Comparison of ENCODE assay signal across 17 cellular contexts in the genomic region with DNA sequence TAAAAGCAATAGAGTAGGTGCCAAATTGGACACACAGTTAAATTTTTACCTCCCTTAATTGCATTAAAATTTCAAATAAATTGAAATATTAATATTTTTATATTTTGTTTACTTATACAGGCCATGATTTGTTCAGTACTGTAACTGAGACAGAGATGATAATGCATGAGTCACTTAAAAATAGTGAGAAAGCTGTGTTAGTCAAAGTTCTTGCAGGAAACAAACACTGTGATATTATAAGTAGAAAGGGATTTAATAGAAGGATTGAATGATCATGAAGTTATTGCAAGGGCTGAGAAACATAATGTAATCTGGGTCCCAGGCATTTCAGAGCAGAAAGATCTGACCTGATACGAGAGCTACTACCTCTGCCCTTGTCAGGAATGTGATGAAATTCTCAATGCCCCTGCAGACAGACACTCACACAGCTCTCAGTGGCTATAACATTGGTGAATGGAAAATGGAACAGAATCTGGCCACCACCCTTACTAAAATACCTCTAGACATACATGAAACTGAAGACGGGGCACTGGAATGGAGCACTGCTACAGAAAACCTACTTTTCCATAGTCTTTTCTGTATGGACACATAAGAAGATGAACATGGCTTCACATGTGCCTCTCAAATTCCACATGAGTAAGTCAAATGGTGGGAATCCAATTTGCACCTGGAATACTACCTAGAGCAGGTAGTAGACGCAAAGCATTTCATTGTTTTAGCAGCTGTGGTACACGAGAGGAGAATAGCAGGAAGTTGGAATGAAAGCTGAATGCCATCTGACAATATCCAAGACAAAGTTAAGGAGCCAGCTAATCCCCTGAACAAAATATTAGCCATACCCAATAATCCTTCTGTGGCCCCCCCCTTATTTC. TPM values are rescaled to one million over a fixed set of nuclear protein-coding genes. Genes with fewer than 3 reads are reported as not detected.
DNase-seq lines count a peak whose midpoint lies in the region; ATAC-seq, FAIRE-seq and TF ChIP-seq lines count a peak whose summit lies in the region.
"Had no signal": no experiment of that assay in that cellular context is flagged by ENCODE, and none has a peak within 500 bp of the region (broad histone marks: within the 10 kb centered on the region; RNA-seq: fewer than 3 reads in every experiment).

No MANE protein-coding gene starts in this region.

- peak overlapping the region; percentile 98 for H3K27ac Mint-ChIP-seq in WTC11
- H3K27ac Mint-ChIP-seq: activated naive CD8-positive, alpha-beta T cell; activated T-cell treated with anti-CD3 and anti-CD28 coated beads, Interleukin-2, amount 50 U/mL, for 72 hours; dendritic cell treated with granulocyte-macrophage colony-stimulating factor and Interleukin-4, amounts not matched to agents 40 ng/mL and 50 ng/mL, for 4 days had no signal

- TF ChIP-seq CTCF in A549 (IDR thresholded peaks at IDR 0.05): no peak
- no peak for TF ChIP-seq CTCF in WTC11 (IDR thresholded peaks at IDR 0.05)
- no peak for TF ChIP-seq CTCF in fibroblast of mammary gland (conservative IDR thresholded peaks at IDR 0.05; ENCODE audit: control insufficient read depth, insufficient read depth, low read depth, low read length)
- TF ChIP-seq CTCF in adrenal gland (IDR thresholded peaks at IDR 0.05): no peak

- TF ChIP-seq POLR2A in A549 (IDR thresholded peaks at IDR 0.05; ENCODE audit: low read length) (no peak), adrenal gland (IDR thresholded peaks at IDR 0.05) (no peak)

- POLR2A ChIA-PET in A549 (lab: Yijun Ruan, JAX) (interaction anchor here (0.6 kb wide), 1 partner anchor 1018 kb away, joined by 3 read pairs; no protein-coding TSS in a partner anchor), WTC11 (lab: Charles Lee) (interaction anchor here (0.6 to 2.0 kb wide), 3 partner anchors 19 to 1656 kb away, joined by 3 to 10 read pairs (median 3); a partner anchor contains a TSS)

- H3K4me2 ChIP-seq in A549: peak overlapping the region; percentile 60

- no peak overlapping the region for H3K4me3 ChIP-seq in A549
- H3K4me3 ChIP-seq in HUES48 (ENCODE audit: low read depth, low read length): no peak overlapping the region
- no peak overlapping the region for H3K4me3 ChIP-seq in fibroblast of mammary gland (ENCODE audit: control insufficient read depth, low read depth, low read length)
- H3K4me3 ChIP-seq in adrenal gland: no peak overlapping the region
- H3K4me3 ChIP-seq: mucosa of descending colon had no signal

- H3K27me3 Mint-ChIP-seq in WTC11 (ENCODE audit: low read depth): no peaks in the 10 kb centered on the region
- H3K27me3 Mint-ChIP-seq: dendritic cell treated with granulocyte-macrophage colony-stimulating factor and Interleukin-4, amounts not matched to agents 40 ng/mL and 50 ng/mL, for 4 days had no signal

- TF ChIP-seq RAD21 in A549 (conservative IDR thresholded peaks at IDR 0.05 in 1 of 2, IDR thresholded peaks at IDR 0.05 in 1 of 2): no peak

- no peak for TF ChIP-seq EP300 in A549 (IDR thresholded peaks at IDR 0.05)

- H3K27me3 ChIP-seq in HUES48 (ENCODE audit: control insufficient read depth, insufficient read depth, low read length) (no peaks in the 10 kb centered on the region), adrenal gland (no peaks in the 10 kb centered on the region)

- peaks cover 18% of the 10 kb centered on the region for H3K9me3 Mint-ChIP-seq in WTC11
- H3K9me3 Mint-ChIP-seq: dendritic cell treated with granulocyte-macrophage colony-stimulating factor and Interleukin-4, amounts not matched to agents 40 ng/mL and 50 ng/mL, for 4 days had no signal

- peak overlapping the region; percentile 77; the same call in 1 of the 2 replicates for H3K9ac ChIP-seq in HUES48 (ENCODE audit: low read depth, low read length)

- in situ Hi-C loops in KBM-7 (cut with MboI; ENCODE audit: low pct_unique_long_range_greater_than_20kb, low sequenced_read_pairs): no loop called here

- H3K9me3 ChIP-seq in A549 (peaks cover 11% of the 10 kb centered on the region; the same call in 2 of the 3 replicates), HUES48 (ENCODE audit: control insufficient read depth, insufficient read depth, low read length) (peaks cover 6% of the 10 kb centered on the region; the same call in 1 of the 2 replicates), adrenal gland (replicated peaks in 1 of 3) (no peaks in the 10 kb centered on the region)
- H3K9me3 ChIP-seq: mucosa of descending colon had no signal

- 64% methylated on average over 4 of the region's 4 CpGs for WGBS in A549 (ENCODE audit: missing lambda C conversion rate)
- 61 to 77% (median 67%) methylated on average over 4 of the region's 4 CpGs for WGBS in adrenal gland, 4 donors

- CTCF ChIA-PET in A549 (lab: Yijun Ruan, JAX) (interaction anchor here (0.9 to 2.3 kb wide), 4 partner anchors 11 to 57 kb away, joined by 3 to 8 read pairs (median 5); no protein-coding TSS in a partner anchor), WTC11 (lab: Charles Lee) (interaction anchor here (0.5 to 1.9 kb wide), 10 partner anchors 11 to 102 kb away, joined by 3 to 8 read pairs (median 4); a partner anchor contains a TSS)

- peaks cover 39% of the 10 kb centered on the region for H3K4me1 Mint-ChIP-seq in WTC11

- H3K4me3 Mint-ChIP-seq in WTC11: no peak overlapping the region
- H3K4me3 Mint-ChIP-seq: activated naive CD8-positive, alpha-beta T cell; activated T-cell treated with anti-CD3 and anti-CD28 coated beads, Interleukin-2, amount 50 U/mL, for 72 hours; dendritic cell treated with granulocyte-macrophage colony-stimulating factor and Interleukin-4, amounts not matched to agents 40 ng/mL and 50 ng/mL, for 4 days had no signal

- peak in 1 of 2 experiments; percentile 6 for DNase-seq in A549 (ENCODE audit: low read depth in 1 of 2, low spot score in 1 of 2)
- no peak for DNase-seq in WTC11 (ENCODE audit: low spot score)
- DNase-seq in fibroblast of mammary gland (ENCODE audit: low read depth): peak; percentile 52
- no peak for DNase-seq in KBM-7
- no peak for DNase-seq in adrenal gland
- DNase-seq: activated CD4-positive, CD25-positive, alpha-beta regulatory T cell; activated T-cell treated with anti-CD3 and anti-CD28 coated beads, Interleukin-2, amount 50 U/mL, for 72 hours; left ventricle myocardium superior; mucosa of descending colon; NCI-H1105 treated with DMSO at 0.1 percent for 48 hours had no signal

- H3K27ac ChIP-seq in A549 (peak overlapping the region; percentile 61 to 67), HUES48 (ENCODE audit: low read depth, low read length) (peak overlapping the region; percentile 97), adrenal gland (no peak overlapping the region)

- H3K36me3 ChIP-seq in HUES48 (ENCODE audit: control insufficient read depth, insufficient read depth, low read length) (no peaks in the 10 kb centered on the region), adrenal gland (replicated peaks in 1 of 2) (no peaks in the 10 kb centered on the region)

- FAIRE-seq in A549 (lab: Jason Lieb, UNC): no peak

- ATAC-seq in A549 (peak; percentile 58 to 68; a peak in 5 of 6 replicates), WTC11 (no peak), HG02763 (IDR thresholded peaks at IDR 0.05; ENCODE audit: unreplicated experiment) (no peak), SK-N-SH treated with all-trans-retinoic acid at 6 μM for 48 hours (no peak)
- ATAC-seq: activated T-cell treated with anti-CD3 and anti-CD28 coated beads, Interleukin-2, amount 50 U/mL, for 72 hours; left ventricle myocardium superior; mucosa of descending colon had no signal

- intact Hi-C loops in adrenal gland (cut with DNase I): no loop called here

- H3K4me1 ChIP-seq in A549 (peaks cover 26% of the 10 kb centered on the region), HUES48 (ENCODE audit: control insufficient read depth, insufficient read depth, low read length) (peaks cover 41% of the 10 kb centered on the region), adrenal gland (replicated peaks in 1 of 2) (no peaks in the 10 kb centered on the region)

- peaks cover 18% of the 10 kb centered on the region for H3K36me3 Mint-ChIP-seq in WTC11
- H3K36me3 Mint-ChIP-seq: activated naive CD8-positive, alpha-beta T cell had no signal

TF ChIP-seq in A549, 52 proteins besides CTCF, POLR2A, EP300 and RAD21 (continues in another document):
- TF ChIP-seq BHLHE40 (IDR thresholded peaks at IDR 0.05; ENCODE audit: low read depth, low read length) (no peak), FOSL2 (IDR thresholded peaks at IDR 0.05) (0 out of 2 replicates have a peak, but pooled peaks have one; percentile 27), FOSL2 (CRISPR knock-in tag; IDR thresholded peaks at IDR 0.05) (peak; percentile 31; the same call in 1 of the 2 replicates), ZC3H11A (IDR thresholded peaks at IDR 0.05) (no peak), RCOR1 (IDR thresholded peaks at IDR 0.05; ENCODE audit: low read depth, low read length) (no peak), ZNF302 (CRISPR knock-in tag; IDR thresholded peaks at IDR 0.05) (no peak), FOXS1 (CRISPR knock-in tag; IDR thresholded peaks at IDR 0.05) (no peak)

TF ChIP-seq in WTC11, 78 proteins besides CTCF, POLR2A, EP300 and RAD21 (continues in another document):
- no peak for TF ChIP-seq ETV6 (CRISPR knock-in tag; IDR thresholded peaks at IDR 0.05)

TF ChIP-seq in SK-N-SH treated with all-trans-retinoic acid at 6 μM for 48 hours, 23 proteins besides CTCF, POLR2A, EP300 and RAD21 (continues in another document):
- TF ChIP-seq ZC3H10 (CRISPR knock-in tag; IDR thresholded peaks at IDR 0.05) (no peak), ZNF70 (CRISPR knock-in tag; IDR thresholded peaks at IDR 0.05) (no peak), SNAI2 (CRISPR knock-in tag; IDR thresholded peaks at IDR 0.05) (no peak), ZNF565 (CRISPR knock-in tag; conservative IDR thresholded peaks at IDR 0.05; ENCODE audit: low read depth) (no peak), ESRRG (CRISPR knock-in tag; IDR thresholded peaks at IDR 0.05) (no peak), RARB (CRISPR knock-in tag; IDR thresholded peaks at IDR 0.05) (no peak)
- TF ChIP-seq, protein P1, sequence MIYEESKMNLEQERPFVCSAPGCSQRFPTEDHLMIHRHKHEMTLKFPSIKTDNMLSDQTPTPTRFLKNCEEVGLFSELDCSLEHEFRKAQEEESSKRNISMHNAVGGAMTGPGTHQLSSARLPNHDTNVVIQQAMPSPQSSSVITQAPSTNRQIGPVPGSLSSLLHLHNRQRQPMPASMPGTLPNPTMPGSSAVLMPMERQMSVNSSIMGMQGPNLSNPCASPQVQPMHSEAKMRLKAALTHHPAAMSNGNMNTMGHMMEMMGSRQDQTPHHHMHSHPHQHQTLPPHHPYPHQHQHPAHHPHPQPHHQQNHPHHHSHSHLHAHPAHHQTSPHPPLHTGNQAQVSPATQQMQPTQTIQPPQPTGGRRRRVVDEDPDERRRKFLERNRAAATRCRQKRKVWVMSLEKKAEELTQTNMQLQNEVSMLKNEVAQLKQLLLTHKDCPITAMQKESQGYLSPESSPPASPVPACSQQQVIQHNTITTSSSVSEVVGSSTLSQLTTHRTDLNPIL (CRISPR knock-in tag; IDR thresholded peaks at IDR 0.05; ENCODE audit: low read depth): no peak

RNA-seq across cellular contexts. Expression of a gene that starts 19.0 kb away (rescaled TPM):
- polyA plus RNA-seq in A549 (2011; rRNA removed) (2.1 and 2.4 TPM in 2 replicates), A549 (2017; fragmentation: RNase III; extraction: RNeasy Plus Mini Kit Qiagen cat#74134 plus additional on column Dnase treatment) (0.59 to 1.2 TPM (median 0.73 TPM) in 3 replicates), adrenal gland (10 to 100 TPM in 1 of 3 donors, 1 to 10 TPM in 2; 1.4 to 11.1 (median 1.4) TPM)
- 0.24 and 0.26 TPM in 2 replicates for polyA plus RNA-seq in A549 (2012; cell fraction: cytosol; rRNA removed)
- polyA plus RNA-seq in A549 (2012; cell fraction: nucleus; rRNA removed): 0.31 and 0.40 TPM in 2 replicates
- polyA minus RNA-seq in A549 (2011; rRNA and poly(A)+ RNA removed): 5.5 and 7.2 TPM in 2 replicates
- total RNA-seq in WTC11 (2021) (21.0 to 25.1 TPM (median 23.1 TPM) in 3 replicates), adrenal gland (under 1 TPM in 6 of 8 donors, not detected in 2; 0.26 to 0.95 (median 0.48) TPM)
- total RNA-seq: A172, left ventricle myocardium superior had no signal
- polyA plus RNA-seq: BJ had no signal

Comparison
In these comparisons a context has a peak if more than half of its experiments do, and no peak if none do; other contexts are left out.
1. ATAC-seq: peak in A549 (2 of 2); none in WTC11 (single experiment), HG02763 (single experiment) and SK-N-SH treated with all-trans-retinoic acid at 6 μM for 48 hours (single experiment).
2. H3K27ac ChIP-seq: peak in A549 (2 of 2) and HUES48 (single experiment); none in adrenal gland (0 of 5).
3. RNA of a gene that starts 19.0 kb away (total RNA-seq): 21.0 to 25.1 TPM in WTC11; 0.26 to 0.95 TPM in adrenal gland; every median in the first group is over 10 times any median in the second.